In genomic region chr7:20235303-20235702, GRCh38 we compare ENCODE assay signal across 27 cellular contexts. TPM values are rescaled to one million over a fixed set of nuclear protein-coding genes. Genes with fewer than 3 reads are reported as not detected.
DNase-seq lines count a peak whose midpoint lies in the region; FAIRE-seq and TF ChIP-seq lines count a peak whose summit lies in the region.
"Had no signal": no experiment of that assay in that cellular context is flagged by ENCODE, and none has a peak within 500 bp of the region (broad histone marks: within the 10 kb centered on the region; RNA-seq: fewer than 3 reads in every experiment).

No MANE protein-coding gene starts in this region.

- no peak overlapping the region for H4K8ac ChIP-seq in mesenchymal stem cell (ENCODE audit: low read length)

- H3K36me3 Mint-ChIP-seq in astrocyte (ENCODE audit: low read depth, unreplicated experiment): no peaks in the 10 kb centered on the region
- H3K36me3 Mint-ChIP-seq: CD8-positive, alpha-beta T cell had no signal

- no peak for FAIRE-seq in astrocyte (lab: Jason Lieb, UNC)

- H3K4me1 ChIP-seq in astrocyte (ENCODE audit: insufficient read depth, low read length) (peaks cover 16% of the 10 kb centered on the region), mesenchymal stem cell (ENCODE audit: control insufficient read depth, insufficient read depth, low read depth, low read length) (peaks cover 3% of the 10 kb centered on the region)
- H3K4me1 ChIP-seq: A549 had no signal

- H3K9me3 ChIP-seq in astrocyte (ENCODE audit: insufficient read depth, low read depth, low read length) (no peaks in the 10 kb centered on the region), mesenchymal stem cell (ENCODE audit: control insufficient read depth, low read length) (no peaks in the 10 kb centered on the region), WERI-Rb-1 (ENCODE audit: severe bottlenecking) (no peaks in the 10 kb centered on the region)
- H3K9me3 ChIP-seq: A549, Caco-2, HAP-1, SJSA1 had no signal

- no peak overlapping the region for H2BK120ac ChIP-seq in mesenchymal stem cell (ENCODE audit: low read depth, low read length)

- in situ Hi-C loops in GM13976 (cut with MboI; ENCODE audit: low sequenced_read_pairs, unreplicated experiment): no loop called here

- H3K4me1 Mint-ChIP-seq in astrocyte (ENCODE audit: low read depth, unreplicated experiment): peaks cover 41% of the 10 kb centered on the region

- no peak overlapping the region for H3K4ac ChIP-seq in mesenchymal stem cell (ENCODE audit: low read depth in 1 of 2, low read length in 2 of 2)

- no peaks in the 10 kb centered on the region for H3K9me3 Mint-ChIP-seq in astrocyte (ENCODE audit: unreplicated experiment)
- H3K9me3 Mint-ChIP-seq: CD8-positive, alpha-beta T cell; T-helper 1 cell treated with Interleukin-12 subunit alpha and Interleukin-12 subunit beta and Interleukin-4 antibody, amounts not matched to agents 30 μg/mL and 1 μg/mL, for 36 hours had no signal

- no peaks in the 10 kb centered on the region for H4K20me1 ChIP-seq in astrocyte (ENCODE audit: insufficient read depth, low read length)

- H2AFZ ChIP-seq in astrocyte (ENCODE audit: low read depth, low read length) (no peak overlapping the region), mesenchymal stem cell (ENCODE audit: low read depth, low read length) (no peak overlapping the region)

- no peak overlapping the region for H3K23ac ChIP-seq in mesenchymal stem cell (ENCODE audit: low read length in 2 of 2)

- H3K27ac Mint-ChIP-seq in astrocyte (ENCODE audit: unreplicated experiment): no peak overlapping the region
- H3K27ac Mint-ChIP-seq: B cell; CD8-positive, alpha-beta T cell; IgD-negative memory B cell; T-helper 1 cell treated with Interleukin-12 subunit alpha and Interleukin-12 subunit beta and Interleukin-4 antibody, amounts not matched to agents 30 μg/mL and 1 μg/mL, for 36 hours had no signal

- H4K91ac ChIP-seq in mesenchymal stem cell (ENCODE audit: low read length): no peak overlapping the region

- no peaks in the 10 kb centered on the region for H3K36me3 ChIP-seq in astrocyte (ENCODE audit: insufficient read depth, low read length)
- no peaks in the 10 kb centered on the region for H3K36me3 ChIP-seq in mesenchymal stem cell (ENCODE audit: control insufficient read depth in 1 of 2, insufficient read depth in 2 of 2, low read depth in 1 of 2, low read length in 2 of 2)
- no peaks in the 10 kb centered on the region for H3K36me3 ChIP-seq in WERI-Rb-1
- H3K36me3 ChIP-seq: HAP-1, SJSA1 had no signal

- peak; percentile 52 for DNase-seq in DMS79 (lab: John Stamatoyannopoulos, UW)
- peak; percentile 32 for DNase-seq in Daoy (ENCODE audit: low read depth)
- DNase-seq in astrocyte (ENCODE audit: low read depth): peak; percentile 62
- DNase-seq in mesenchymal stem cell: peak; percentile 33
- no peak for DNase-seq in GM13976 (ENCODE audit: low spot score)
- no peak for DNase-seq in WERI-Rb-1
- no peak for DNase-seq in central memory CD4-positive, alpha-beta T cell
- DNase-seq: Caco-2; CD8-positive, alpha-beta T cell; GOT3; NCI-H1048; NCI-H1694; NCI-H2029 treated with DMSO at 0.1 percent for 48 hours; NCI-H446 treated with DMSO at 0.1 percent for 48 hours; NCI-H526; NCI-H82; NK-92 treated with Interleukin-12 subunit alpha and Interleukin-12 subunit beta, amount 100 ng/mL, for 24 hours; PC-3 had no signal

- peaks cover 2% of the 10 kb centered on the region for H3K27me3 Mint-ChIP-seq in astrocyte (ENCODE audit: low read depth, unreplicated experiment)
- H3K27me3 Mint-ChIP-seq: B cell, IgD-negative memory B cell had no signal

- no peak overlapping the region for H3K4me3 Mint-ChIP-seq in astrocyte (ENCODE audit: unreplicated experiment)
- H3K4me3 Mint-ChIP-seq: B cell; CD8-positive, alpha-beta T cell; IgD-negative memory B cell; T-helper 1 cell treated with Interleukin-12 subunit alpha and Interleukin-12 subunit beta and Interleukin-4 antibody, amounts not matched to agents 30 μg/mL and 1 μg/mL, for 36 hours had no signal

- no peak overlapping the region for H2BK12ac ChIP-seq in mesenchymal stem cell (ENCODE audit: low read length in 2 of 2)

- H3K4me2 ChIP-seq in astrocyte (ENCODE audit: low read length) (no peak overlapping the region), mesenchymal stem cell (ENCODE audit: low read length, poor library complexity, severe bottlenecking) (no peak overlapping the region)
- H3K4me2 ChIP-seq: A549, KMS-11 had no signal

- no peak overlapping the region for H3K9ac ChIP-seq in astrocyte (ENCODE audit: low read length)
- H3K9ac ChIP-seq in mesenchymal stem cell (ENCODE audit: low read length): no peak overlapping the region
- H3K9ac ChIP-seq: KMS-11 had no signal

- H3K79me1 ChIP-seq in mesenchymal stem cell (replicated peaks; ENCODE audit: low read length, poor library complexity, severe bottlenecking): no peaks in the 10 kb centered on the region

- H2AK5ac ChIP-seq in mesenchymal stem cell (ENCODE audit: low read length, severe bottlenecking): no peak overlapping the region

- H3K27ac ChIP-seq in astrocyte (ENCODE audit: low read depth, low read length): no peak overlapping the region
- no peak overlapping the region for H3K27ac ChIP-seq in mesenchymal stem cell (ENCODE audit: low read length, poor library complexity, severe bottlenecking)
- no peak overlapping the region for H3K27ac ChIP-seq in WERI-Rb-1
- H3K27ac ChIP-seq: A549, C4-2B, KMS-11, SJSA1 had no signal

- H2BK5ac ChIP-seq in mesenchymal stem cell (ENCODE audit: low read depth, low read length, poor library complexity, severe bottlenecking): no peak overlapping the region

- 68% methylated on average over 3 of the region's 4 CpGs for WGBS in mesenchymal stem cell

- H3K14ac ChIP-seq in mesenchymal stem cell (ENCODE audit: low read length in 2 of 2): no peak overlapping the region

- H3K18ac ChIP-seq in mesenchymal stem cell (ENCODE audit: low read depth in 1 of 2, low read length in 2 of 2): no peak overlapping the region

- no peaks in the 10 kb centered on the region for H3K27me3 ChIP-seq in astrocyte (ENCODE audit: insufficient read depth, low read length)
- no peaks in the 10 kb centered on the region for H3K27me3 ChIP-seq in mesenchymal stem cell (ENCODE audit: control insufficient read depth in 1 of 2, insufficient read depth in 1 of 2, low read length in 2 of 2)
- H3K27me3 ChIP-seq in WERI-Rb-1 (ENCODE audit: insufficient read depth, low read depth, severe bottlenecking): no peaks in the 10 kb centered on the region
- H3K27me3 ChIP-seq: SJSA1 had no signal

- H3K4me3 ChIP-seq in astrocyte (ENCODE audit: insufficient read depth, low read depth, low read length) (no peak overlapping the region), mesenchymal stem cell (ENCODE audit: insufficient read depth in 1 of 2, low read depth in 1 of 2, low read length in 2 of 2) (no peak overlapping the region), WERI-Rb-1 (ENCODE audit: low read depth, low read length) (no peak overlapping the region)
- H3K4me3 ChIP-seq: A549, HAP-1, SJSA1 had no signal

- TF ChIP-seq CTCF in astrocyte (IDR thresholded peaks at IDR 0.05; ENCODE audit: insufficient read depth, low read depth, low read length) (no peak), GM13976 (IDR thresholded peaks at IDR 0.05; ENCODE audit: borderline replicate concordance, control extremely low read depth, extremely low read depth, insufficient read depth, missing control alignments) (no peak), WERI-Rb-1 (IDR thresholded peaks at IDR 0.05; ENCODE audit: low read depth, low read length) (no peak)

- no peaks in the 10 kb centered on the region for H3K79me2 ChIP-seq in astrocyte (ENCODE audit: insufficient read depth, low read length)

- H2BK15ac ChIP-seq in mesenchymal stem cell (ENCODE audit: low read depth, poor library complexity, severe bottlenecking): no peak overlapping the region

RNA-seq across cellular contexts. Expression of gene MACC1, which starts 18.1 kb away (rescaled TPM):
- total RNA-seq in Daoy (2014; rRNA removed; shearing (Covaris generic)): 15.4 and 29.6 TPM in 2 replicates
- 0.19 and 2.0 TPM in 2 replicates for total RNA-seq in astrocyte
- polyA plus RNA-seq in mesenchymal stem cell (2013, experiment 1 of 2): under 0.01 TPM
- not detected for polyA plus RNA-seq in mesenchymal stem cell (2013, experiment 2 of 2)
- total RNA-seq: G401, SJSA1 had no signal

Comparison
In these comparisons a context has a peak if more than half of its experiments do, and no peak if none do; other contexts are left out.
1. DNase-seq: peak in DMS79 (single experiment), Daoy (single experiment), astrocyte (single experiment) and mesenchymal stem cell (single experiment); none in GM13976 (single experiment), WERI-Rb-1 (single experiment) and central memory CD4-positive, alpha-beta T cell (single experiment).